15 cellular contexts compared by ENCODE assay signal in genomic region chr2:164766217-164766616, GRCh38.
DNase-seq lines count a peak whose midpoint lies in the region; ATAC-seq and TF ChIP-seq lines count a peak whose summit lies in the region.
"Had no signal": no experiment of that assay in that cellular context is flagged by ENCODE, and none has a peak within 500 bp of the region (broad histone marks: within the 10 kb centered on the region; RNA-seq: fewer than 3 reads in every experiment).

No MANE protein-coding gene starts in this region.

- H3K9me3 Mint-ChIP-seq in IgD-negative memory B cell (no peaks in the 10 kb centered on the region), progenitor cell of endocrine pancreas (ENCODE audit: low read depth) (peaks cover 2% of the 10 kb centered on the region)
- H3K9me3 Mint-ChIP-seq in CD4-positive, alpha-beta T cell = no peaks in the 10 kb centered on the region

- H3K27me3 ChIP-seq in CD4-positive, alpha-beta T cell (ENCODE audit: control insufficient read depth, insufficient read depth, low read length) = no peaks in the 10 kb centered on the region

- H3K4me3 Mint-ChIP-seq in IgD-negative memory B cell = no peak overlapping the region
- H3K4me3 Mint-ChIP-seq in progenitor cell of endocrine pancreas (ENCODE audit: low read depth) = no peak overlapping the region
- no peak overlapping the region for H3K4me3 Mint-ChIP-seq in CD4-positive, alpha-beta T cell
- H3K4me3 Mint-ChIP-seq: CD14-positive monocyte had no signal

- no peak for TF ChIP-seq CTCF in progenitor cell of endocrine pancreas (IDR thresholded peaks at IDR 0.05; ENCODE audit: unreplicated experiment)
- TF ChIP-seq CTCF in CD4-positive, alpha-beta T cell (IDR thresholded peaks at IDR 0.05) = no peak

- no peak overlapping the region for H3K27ac ChIP-seq in CD4-positive, alpha-beta T cell (ENCODE audit: low read depth, low read length)
- H3K27ac ChIP-seq: A549, GM23248 had no signal

- peak; percentile 64 for ATAC-seq in left lobe of liver
- no peak for ATAC-seq in CD4-positive, alpha-beta T cell (ENCODE audit: poor library complexity)
- ATAC-seq: A549, GM12878, HCT116 had no signal

- H3K9me3 ChIP-seq in CD4-positive, alpha-beta T cell (ENCODE audit: control insufficient read depth, low read length) = no peaks in the 10 kb centered on the region
- H3K9me3 ChIP-seq: A549 had no signal

- peaks cover 14 to 31% (median 16%) of the 10 kb centered on the region in 3 donors for H3K4me1 Mint-ChIP-seq in IgD-negative memory B cell
- H3K4me1 Mint-ChIP-seq in progenitor cell of endocrine pancreas (ENCODE audit: low read depth) = peaks cover 7% of the 10 kb centered on the region
- H3K4me1 Mint-ChIP-seq in CD4-positive, alpha-beta T cell (ENCODE audit: low read depth) = no peaks in the 10 kb centered on the region

- intact Hi-C loops in CD4-positive, alpha-beta T cell (cut with DNase I, micrococcal nuclease) = no loop called here

- H3K27ac Mint-ChIP-seq in IgD-negative memory B cell (peak overlapping the region in 2 of 3 donors; percentile 10 to 14), progenitor cell of endocrine pancreas (peak overlapping the region; percentile 14)
- no peak overlapping the region for H3K27ac Mint-ChIP-seq in CD4-positive, alpha-beta T cell

- CTCF ChIA-PET in CD4-positive, alpha-beta T cell (lab: Charles Lee) = no interaction called here

- POLR2A ChIA-PET in CD4-positive, alpha-beta T cell (lab: Charles Lee) = no interaction called here

- peak; percentile 23 for DNase-seq in CD1c-positive myeloid dendritic cell (ENCODE audit: extremely low spot score)
- DNase-seq in left lobe of liver (ENCODE audit: low spot score) = no peak
- DNase-seq in progenitor cell of endocrine pancreas (ENCODE audit: low spot score, unreplicated experiment) = no peak
- no peak for DNase-seq in ecto neural progenitor cell (ENCODE audit: low spot score)
- no peak for DNase-seq in NCI-H748 treated with DMSO at 0.1 percent for 48 hours (lab: John Stamatoyannopoulos, UW)
- no peak for DNase-seq in DMS114 treated with DMSO at 0.1 percent for 48 hours (lab: John Stamatoyannopoulos, UW; ENCODE audit: unreplicated experiment)
- no peak for DNase-seq in CD4-positive, alpha-beta T cell
- DNase-seq: DMS 273 treated with DMSO at 0.1 percent for 48 hours, DMS79, GM23248 had no signal

- H3K27me3 Mint-ChIP-seq in IgD-negative memory B cell (no peaks in the 10 kb centered on the region), progenitor cell of endocrine pancreas (no peaks in the 10 kb centered on the region)
- no peaks in the 10 kb centered on the region for H3K27me3 Mint-ChIP-seq in CD4-positive, alpha-beta T cell

- no peaks in the 10 kb centered on the region for H3K36me3 Mint-ChIP-seq in IgD-negative memory B cell
- peaks cover 2% of the 10 kb centered on the region for H3K36me3 Mint-ChIP-seq in progenitor cell of endocrine pancreas (ENCODE audit: insufficient read depth)
- H3K36me3 Mint-ChIP-seq in CD4-positive, alpha-beta T cell (ENCODE audit: low read depth) = no peaks in the 10 kb centered on the region
- H3K36me3 Mint-ChIP-seq: CD14-positive monocyte had no signal
